ENCODE assay signal across 31 cellular contexts in the genomic region with DNA sequence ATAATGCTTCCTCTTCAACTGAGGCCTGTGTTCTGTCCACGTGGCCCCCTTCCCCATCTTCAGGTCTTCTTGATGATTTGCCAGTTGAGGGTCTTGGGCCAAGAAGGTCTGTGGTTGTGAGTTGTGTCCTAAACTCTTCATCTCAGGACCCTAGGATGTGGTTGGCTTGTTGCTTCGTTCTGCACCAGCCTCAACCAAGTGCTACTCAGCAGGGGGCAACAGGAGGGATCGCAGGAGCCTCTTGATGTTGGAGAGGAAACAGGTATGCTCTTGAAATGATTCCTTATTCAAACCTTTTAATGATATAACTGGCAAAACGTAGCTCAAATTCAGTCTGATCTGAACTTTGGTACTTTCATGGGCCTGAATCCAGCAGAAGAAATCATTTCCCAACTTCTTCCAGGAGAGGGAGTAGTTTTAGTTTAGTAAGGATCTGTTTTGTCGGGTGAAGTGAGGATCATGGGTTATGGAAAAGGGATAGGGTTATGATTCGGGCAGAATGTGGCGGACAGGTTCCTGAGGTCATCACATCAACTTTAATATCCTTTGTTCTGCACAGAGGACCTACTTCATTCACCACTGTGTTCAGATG. TPM values are rescaled to one million over a fixed set of nuclear protein-coding genes. Genes with fewer than 3 reads are reported as not detected.
DNase-seq lines count a peak whose midpoint lies in the region; ATAC-seq and TF ChIP-seq lines count a peak whose summit lies in the region.
"Had no signal": no experiment of that assay in that cellular context is flagged by ENCODE, and none has a peak within 500 bp of the region (broad histone marks: within the 10 kb centered on the region; RNA-seq: fewer than 3 reads in every experiment).

No MANE protein-coding gene starts in this region.

- H3K4me1 ChIP-seq in MM.1S (ENCODE audit: low read length), result no peaks in the 10 kb centered on the region
- H3K4me1 ChIP-seq: A549 had no signal

- H3K36me3 ChIP-seq in MM.1S (replicated peaks; ENCODE audit: insufficient read depth, low read length), result no peaks in the 10 kb centered on the region
- H3K36me3 ChIP-seq: brain microvascular endothelial cell had no signal

- no peak for DNase-seq in activated CD8-positive, alpha-beta memory T cell treated with anti-CD3 and anti-CD28 coated beads, Interleukin-2, amount 10 ng/mL, durations not matched to agents 7 days and 5 days
- DNase-seq in activated CD8-positive, alpha-beta memory T cell treated with anti-CD3 and anti-CD28 coated beads, Interleukin-2, amount 50 U/mL, for 48 hours, result no peak
- DNase-seq in MM.1S (no peak), choroid plexus epithelial cell (ENCODE audit: low read depth) (peak; percentile 21), retinal pigment epithelial cell (ENCODE audit: low read depth) (no peak), nucleus accumbens (lab: John Stamatoyannopoulos, UW) (no peak)
- no peak for DNase-seq in activated T-cell treated with anti-CD3 and anti-CD28 coated beads, Interleukin-2, amount 50 U/mL, for 24 hours
- DNase-seq: activated CD4-positive, CD25-positive, alpha-beta regulatory T cell; brain microvascular endothelial cell; DMS153; islet precursor cell; KBM-7; MV-4-11; NCI-H146; NCI-H446; NCI-H774; SHP77 treated with DMSO at 0.1 percent for 48 hours; stimulated activated CD4-positive, alpha-beta T cell treated with anti-CD3 and anti-CD28 coated beads, Interleukin-1b, Interleukin-23, amount 100 ng/mL, for 48 hours; T-helper 1 cell had no signal

- H2AFZ ChIP-seq in MM.1S (ENCODE audit: low read length), result no peak overlapping the region

- H3K4me3 Mint-ChIP-seq in activated CD8-positive, alpha-beta memory T cell treated with anti-CD3 and anti-CD28 coated beads, Interleukin-2, amount 10 ng/mL, durations not matched to agents 7 days and 5 days, result peak overlapping the region; percentile 21
- H3K4me3 Mint-ChIP-seq in activated T-cell treated with anti-CD3 and anti-CD28 coated beads, Interleukin-2, amount 50 U/mL, for 24 hours, result no peak overlapping the region
- H3K4me3 Mint-ChIP-seq: B cell; natural killer cell treated with Interleukin-12 subunit alpha and Interleukin-12 subunit beta and Interleukin-15 and Interleukin-18, amount 100 ng/mL, for 72 hours; type B pancreatic cell had no signal

- no peaks in the 10 kb centered on the region for H3K27me3 ChIP-seq in MM.1S (replicated peaks; ENCODE audit: insufficient read depth, low read length)
- H3K27me3 ChIP-seq: brain microvascular endothelial cell had no signal

- CTCF ChIA-PET in activated CD8-positive, alpha-beta memory T cell treated with anti-CD3 and anti-CD28 coated beads, Interleukin-2, amount 10 ng/mL, durations not matched to agents 7 days and 5 days (lab: Charles Lee), result interaction anchor here (0.6 to 1.4 kb wide), 2 partner anchors 145 to 149 kb away, joined by 4 to 5 read pairs; no protein-coding TSS in a partner anchor

- TF ChIP-seq CTCF in MM.1S (IDR thresholded peaks at IDR 0.05; ENCODE audit: low read length), result peak; percentile 11; the same call in 1 of the 2 replicates
- peak; percentile 21 for TF ChIP-seq CTCF in choroid plexus epithelial cell (conservative IDR thresholded peaks at IDR 0.05; ENCODE audit: low read depth, low read length)
- peak; percentile 24 for TF ChIP-seq CTCF in retinal pigment epithelial cell (conservative IDR thresholded peaks at IDR 0.05; ENCODE audit: low read depth, low read length)

- peaks cover 8% of the 10 kb centered on the region for H3K36me3 Mint-ChIP-seq in activated CD8-positive, alpha-beta memory T cell treated with anti-CD3 and anti-CD28 coated beads, Interleukin-2, amount 10 ng/mL, durations not matched to agents 7 days and 5 days
- H3K36me3 Mint-ChIP-seq in activated T-cell treated with anti-CD3 and anti-CD28 coated beads, Interleukin-2, amount 50 U/mL, for 24 hours (ENCODE audit: low read depth), result no peaks in the 10 kb centered on the region
- H3K36me3 Mint-ChIP-seq: natural killer cell treated with Interleukin-12 subunit alpha and Interleukin-12 subunit beta and Interleukin-15 and Interleukin-18, amount 100 ng/mL, for 72 hours; type B pancreatic cell had no signal

- H3K4me2 ChIP-seq in MM.1S (ENCODE audit: low read depth, low read length), result no peak overlapping the region
- H3K4me2 ChIP-seq: A549, smooth muscle cell had no signal

- peak overlapping the region; percentile 86 for H3K27ac Mint-ChIP-seq in activated CD8-positive, alpha-beta memory T cell treated with anti-CD3 and anti-CD28 coated beads, Interleukin-2, amount 10 ng/mL, durations not matched to agents 7 days and 5 days
- no peak overlapping the region for H3K27ac Mint-ChIP-seq in activated T-cell treated with anti-CD3 and anti-CD28 coated beads, Interleukin-2, amount 50 U/mL, for 24 hours
- H3K27ac Mint-ChIP-seq: B cell, type B pancreatic cell had no signal

- no peaks in the 10 kb centered on the region for H4K20me1 ChIP-seq in MM.1S (ENCODE audit: insufficient read depth, low read length)

- ATAC-seq in activated CD8-positive, alpha-beta memory T cell treated with anti-CD3 and anti-CD28 coated beads, Interleukin-2, amount 10 ng/mL, durations not matched to agents 7 days and 5 days, result peak; percentile 46
- no peak for ATAC-seq in GM18519 (IDR thresholded peaks at IDR 0.05; ENCODE audit: low FRiP score, unreplicated experiment)
- ATAC-seq: A549 had no signal

- no peaks in the 10 kb centered on the region for H3F3A ChIP-seq in MM.1S (ENCODE audit: insufficient read depth, low read length)

- no peaks in the 10 kb centered on the region for H3K9me3 Mint-ChIP-seq in activated CD8-positive, alpha-beta memory T cell treated with anti-CD3 and anti-CD28 coated beads, Interleukin-2, amount 10 ng/mL, durations not matched to agents 7 days and 5 days (ENCODE audit: low read depth)
- no peaks in the 10 kb centered on the region for H3K9me3 Mint-ChIP-seq in activated T-cell treated with anti-CD3 and anti-CD28 coated beads, Interleukin-2, amount 50 U/mL, for 24 hours
- H3K9me3 Mint-ChIP-seq: CD8-positive, alpha-beta memory T cell; natural killer cell treated with Interleukin-12 subunit alpha and Interleukin-12 subunit beta and Interleukin-15 and Interleukin-18, amount 100 ng/mL, for 72 hours; type B pancreatic cell had no signal

- H3K27me3 Mint-ChIP-seq in activated CD8-positive, alpha-beta memory T cell treated with anti-CD3 and anti-CD28 coated beads, Interleukin-2, amount 10 ng/mL, durations not matched to agents 7 days and 5 days, result no peaks in the 10 kb centered on the region
- H3K27me3 Mint-ChIP-seq in activated T-cell treated with anti-CD3 and anti-CD28 coated beads, Interleukin-2, amount 50 U/mL, for 24 hours, result no peaks in the 10 kb centered on the region
- H3K27me3 Mint-ChIP-seq: B cell; CD8-positive, alpha-beta memory T cell; natural killer cell treated with Interleukin-12 subunit alpha and Interleukin-12 subunit beta and Interleukin-15 and Interleukin-18, amount 100 ng/mL, for 72 hours; type B pancreatic cell had no signal

- H3K79me2 ChIP-seq in MM.1S (ENCODE audit: low read length), result no peaks in the 10 kb centered on the region

- no peaks in the 10 kb centered on the region for H3K9me2 ChIP-seq in MM.1S (replicated peaks; ENCODE audit: insufficient read depth, low read length)

- peaks cover 26% of the 10 kb centered on the region for H3K4me1 Mint-ChIP-seq in activated CD8-positive, alpha-beta memory T cell treated with anti-CD3 and anti-CD28 coated beads, Interleukin-2, amount 10 ng/mL, durations not matched to agents 7 days and 5 days
- H3K4me1 Mint-ChIP-seq in activated T-cell treated with anti-CD3 and anti-CD28 coated beads, Interleukin-2, amount 50 U/mL, for 24 hours (ENCODE audit: low read depth), result no peaks in the 10 kb centered on the region

- no peak overlapping the region for H3K27ac ChIP-seq in MM.1S (ENCODE audit: low read length)
- H3K27ac ChIP-seq: A549, brain microvascular endothelial cell had no signal

- H3K9ac ChIP-seq in MM.1S (ENCODE audit: low read length), result no peak overlapping the region

- H3K9me3 ChIP-seq in MM.1S (replicated peaks; ENCODE audit: insufficient read depth, low read length), result no peaks in the 10 kb centered on the region
- H3K9me3 ChIP-seq: A549 had no signal

- H3K4me3 ChIP-seq in MM.1S (ENCODE audit: low read length) (no peak overlapping the region), choroid plexus epithelial cell (ENCODE audit: low read depth, low read length) (no peak overlapping the region), retinal pigment epithelial cell (ENCODE audit: low read length) (no peak overlapping the region)
- H3K4me3 ChIP-seq: A549, smooth muscle cell had no signal

RNA-seq across cellular contexts. Expression of a gene that starts 30.8 kb away (rescaled TPM):
- 1 to 10 TPM; 6.0 to 8.3 TPM for total RNA-seq in activated CD8-positive, alpha-beta memory T cell treated with anti-CD3 and anti-CD28 coated beads, Interleukin-2, amount 10 ng/mL, durations not matched to agents 7 days and 5 days

RNA-seq across cellular contexts. Expression of a gene that starts 31.5 kb away (rescaled TPM):
- total RNA-seq in activated CD8-positive, alpha-beta memory T cell treated with anti-CD3 and anti-CD28 coated beads, Interleukin-2, amount 10 ng/mL, durations not matched to agents 7 days and 5 days, result under 1 TPM in 1 of 2 experiments, not detected in 1; 0.19 TPM
- total RNA-seq: B cell; CD8-positive, alpha-beta memory T cell; chondrocyte; G401; H4; lower leg skin; natural killer cell treated with Interleukin-12 subunit alpha and Interleukin-12 subunit beta and Interleukin-15 and Interleukin-18, amount 100 ng/mL, for 72 hours; osteoblast; smooth muscle cell had no signal
